Comparison of ENCODE assay signal across 8 cellular contexts in the genomic region with DNA sequence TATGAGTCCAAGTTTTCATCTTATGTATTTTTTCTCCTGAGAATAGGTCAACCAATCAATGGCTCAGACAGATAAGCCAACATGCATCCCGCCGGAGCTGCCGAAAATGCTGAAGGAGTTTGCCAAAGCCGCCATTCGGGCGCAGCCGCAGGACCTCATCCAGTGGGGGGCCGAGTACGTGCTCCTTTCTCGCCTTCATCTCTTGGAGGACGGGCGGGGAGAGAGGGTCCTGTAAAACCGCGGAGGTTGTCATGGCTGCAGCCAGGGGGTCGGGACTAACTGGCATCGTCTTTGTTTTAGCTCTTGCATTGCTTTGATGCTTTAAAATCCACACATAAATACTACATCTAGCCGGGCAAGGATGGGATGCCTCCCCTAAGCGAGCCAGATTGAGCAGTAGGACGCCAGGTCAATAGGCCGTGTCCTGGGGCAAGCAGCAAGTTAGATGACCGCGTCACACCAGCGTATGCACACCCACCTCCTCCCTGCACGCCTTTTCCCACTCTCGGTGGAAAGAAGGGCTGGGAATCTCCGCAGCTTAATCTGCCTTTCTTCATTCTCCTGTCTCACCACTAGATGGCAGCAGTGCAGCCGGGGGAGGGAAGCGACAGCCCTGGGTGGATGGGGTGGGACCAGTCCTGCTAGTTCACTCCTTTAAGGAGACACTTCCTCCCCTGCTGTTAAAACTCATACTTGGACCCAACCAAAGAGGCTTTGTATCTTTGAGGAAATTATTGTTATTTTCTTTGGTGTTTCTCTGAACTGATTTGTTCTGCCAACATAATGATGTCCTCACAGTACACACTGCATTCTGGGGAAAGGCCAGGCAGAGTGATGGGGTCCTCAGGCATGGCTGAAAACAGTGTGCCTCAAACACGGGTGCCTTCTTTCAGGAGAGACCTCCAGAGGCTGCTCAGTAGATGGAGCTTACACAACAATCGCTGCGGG. TPM values are rescaled to one million over a fixed set of nuclear protein-coding genes. Genes with fewer than 3 reads are reported as not detected.
DNase-seq lines count a peak whose midpoint lies in the region; ATAC-seq and TF ChIP-seq lines count a peak whose summit lies in the region.
"Not testable (repeated sequence)": the region's sequence is repeated elsewhere in the genome, so short reads cannot be mapped to it uniquely, and the experiment has no call there.

No MANE protein-coding gene starts in this region.

- H3T11ph ChIP-seq in H9 (ENCODE audit: low read length): not testable (repeated sequence)

- not testable (repeated sequence) for H3K9ac ChIP-seq in H9 (ENCODE audit: extremely low read depth, insufficient read length, low read length)

- H3K27me3 Mint-ChIP-seq in H9 (ENCODE audit: low read depth): peaks cover 31% of the 10 kb centered on the region
- not testable (repeated sequence) for H3K27me3 Mint-ChIP-seq in glutamatergic neuron (ENCODE audit: unreplicated experiment)
- H3K27me3 Mint-ChIP-seq in naive B cell: peaks cover 0 to 16% (median 7%) of the 10 kb centered on the region in 3 donors
- H3K27me3 Mint-ChIP-seq in stimulated activated naive CD8-positive, alpha-beta T cell treated with anti-CD3 and anti-CD28 coated beads, Interleukin-15, Interleukin-2, amounts not matched to agents 100 ng/mL and 50 ng/mL, for 24 hours: peaks cover 24% of the 10 kb centered on the region

- H3K4me3 Mint-ChIP-seq in H9 (peak overlapping the region; percentile 64 to 83), glutamatergic neuron (ENCODE audit: unreplicated experiment) (peak overlapping the region; percentile 78), naive B cell (peak overlapping the region in 7 of 8 donors; percentile 0 to 61 (median 47))
- H3K4me3 Mint-ChIP-seq in stimulated activated naive CD8-positive, alpha-beta T cell treated with anti-CD3 and anti-CD28 coated beads, Interleukin-15, Interleukin-2, amounts not matched to agents 100 ng/mL and 50 ng/mL, for 24 hours: peak overlapping the region; percentile 20

- DNase-seq in DMS 273 (lab: John Stamatoyannopoulos, UW; ENCODE audit: unreplicated experiment) (peak; percentile 66), H9 (peak; percentile 44), NCI-H146 treated with DMSO at 0.1 percent for 48 hours (lab: John Stamatoyannopoulos, UW; ENCODE audit: unreplicated experiment) (peak; percentile 69), T-helper 1 cell (peak in 3 of 5 donors; percentile 7 to 27 (median 10)), glutamatergic neuron (peak; percentile 54), naive B cell (peak; percentile 41)

- H3K27ac Mint-ChIP-seq in H9; glutamatergic neuron (ENCODE audit: unreplicated experiment); stimulated activated naive CD8-positive, alpha-beta T cell treated with anti-CD3 and anti-CD28 coated beads, Interleukin-15, Interleukin-2, amounts not matched to agents 100 ng/mL and 50 ng/mL, for 24 hours: not testable (repeated sequence)
- peak overlapping the region in 1 of 6 donors; percentile 62 for H3K27ac Mint-ChIP-seq in naive B cell

- H4K5ac ChIP-seq in H9 (ENCODE audit: insufficient read length, low read depth, low read length): not testable (repeated sequence)

- H3K79me1 ChIP-seq in H9 (ENCODE audit: insufficient read depth, low read depth, low read length, poor library complexity, severe bottlenecking): not testable (repeated sequence)

- H3K79me2 ChIP-seq in H9 (ENCODE audit: insufficient read depth, low read length): not testable (repeated sequence)

- not testable (repeated sequence) for H2AFZ ChIP-seq in H9 (ENCODE audit: low read length)

- H2BK12ac ChIP-seq in H9 (ENCODE audit: insufficient read length, low read depth, low read length): not testable (repeated sequence)

- not testable (repeated sequence) for H3K4me1 ChIP-seq in H9 (ENCODE audit: insufficient read depth, low read length)

- H2BK20ac ChIP-seq in H9 (ENCODE audit: low read depth, low read length, poor library complexity, severe bottlenecking): not testable (repeated sequence)

- H3K18ac ChIP-seq in H9 (ENCODE audit: insufficient read length, low read depth, low read length): not testable (repeated sequence)

- peak; percentile 82 for TF ChIP-seq CTCF in H9 (conservative IDR thresholded peaks at IDR 0.05)
- TF ChIP-seq CTCF in glutamatergic neuron (IDR thresholded peaks at IDR 0.05; ENCODE audit: partially characterized antibody, unreplicated experiment): peak; percentile 81

- not testable (repeated sequence) for H2BK120ac ChIP-seq in H9 (ENCODE audit: low read depth, low read length, poor library complexity, severe bottlenecking)

- H3K27me3 ChIP-seq in H9 (ENCODE audit: insufficient read depth, low read length): not testable (repeated sequence)

- not testable (repeated sequence) for H4K8ac ChIP-seq in H9 (replicated peaks; ENCODE audit: insufficient read length, low read depth, low read length)

- H3K14ac ChIP-seq in H9 (ENCODE audit: insufficient read depth, low read length): peak overlapping the region; percentile 82

- not testable (repeated sequence) for H3K4me1 Mint-ChIP-seq in H9; glutamatergic neuron (ENCODE audit: low read depth, unreplicated experiment); stimulated activated naive CD8-positive, alpha-beta T cell treated with anti-CD3 and anti-CD28 coated beads, Interleukin-15, Interleukin-2, amounts not matched to agents 100 ng/mL and 50 ng/mL, for 24 hours (ENCODE audit: low read depth)
- peaks cover 3 to 13% (median 7%) of the 10 kb centered on the region in 3 donors for H3K4me1 Mint-ChIP-seq in naive B cell

- H3K27ac ChIP-seq in H9 (ENCODE audit: insufficient read length, low read depth, low read length): not testable (repeated sequence)
- H3K27ac ChIP-seq in angular gyrus (ENCODE audit: low read depth, low read length): peak overlapping the region; percentile 62

- H3K36me3 Mint-ChIP-seq in H9 (ENCODE audit: insufficient read depth in 1 of 3, low read depth in 3 of 3); glutamatergic neuron (ENCODE audit: unreplicated experiment); naive B cell; stimulated activated naive CD8-positive, alpha-beta T cell treated with anti-CD3 and anti-CD28 coated beads, Interleukin-15, Interleukin-2, amounts not matched to agents 100 ng/mL and 50 ng/mL, for 24 hours (ENCODE audit: low read depth): not testable (repeated sequence)

- H3K23me2 ChIP-seq in H9 (ENCODE audit: insufficient read length, low read depth, low read length, poor library complexity, severe bottlenecking): not testable (repeated sequence)

- not testable (repeated sequence) for H2BK15ac ChIP-seq in H9 (ENCODE audit: low read depth, low read length)

- H4K20me1 ChIP-seq in H9 (ENCODE audit: control insufficient read depth, insufficient read depth, insufficient read length): not testable (repeated sequence)

- not testable (repeated sequence) for H3K56ac ChIP-seq in H9 (ENCODE audit: insufficient read length, low read depth, low read length)

- WGBS in H9 (ENCODE audit: extremely low coverage, insufficient read length, low lambda C conversion rate): no CpG with 5 or more reads among the region's 31 CpGs

- not testable (repeated sequence) for H2BK5ac ChIP-seq in H9 (ENCODE audit: insufficient read length, low read length)

- peak overlapping the region; percentile 99 for H3K4me2 ChIP-seq in H9 (ENCODE audit: insufficient read depth, insufficient read length, low read length)

- H3K9me3 Mint-ChIP-seq in H9; glutamatergic neuron (ENCODE audit: unreplicated experiment); naive B cell; stimulated activated naive CD8-positive, alpha-beta T cell treated with anti-CD3 and anti-CD28 coated beads, Interleukin-15, Interleukin-2, amounts not matched to agents 100 ng/mL and 50 ng/mL, for 24 hours: not testable (repeated sequence)

- peak; percentile 58 to 64 for ATAC-seq in naive B cell (ENCODE audit: low read depth in 2 of 2)

- H3K23ac ChIP-seq in H9 (ENCODE audit: insufficient read length, low read depth, low read length): not testable (repeated sequence)

- H4K91ac ChIP-seq in H9 (ENCODE audit: insufficient read length, low read depth, low read length): not testable (repeated sequence)

- not testable (repeated sequence) for H2AK5ac ChIP-seq in H9 (ENCODE audit: insufficient read length, low read length)

- not testable (repeated sequence) for H3K4ac ChIP-seq in H9 (ENCODE audit: low read depth, low read length)

- not testable (repeated sequence) for H3K9me3 ChIP-seq in H9 (ENCODE audit: control insufficient read depth, low read depth, low read length)

RNA-seq across cellular contexts. Expression of a gene that starts 3.3 kb away (rescaled TPM):
- total RNA-seq in H9 (2021): not detected in 2 replicates
- not detected for total RNA-seq in glutamatergic neuron (ENCODE audit: unreplicated experiment)
- polyA plus RNA-seq in naive B cell (ENCODE audit: low read depth in 6 of 6): under 1 TPM in 1 of 6 donors, not detected in 5; 0.19 TPM

Comparison
In these comparisons a context has a peak if more than half of its experiments do, and no peak if none do; other contexts are left out.
1. DNase-seq: peak in every context shown above with its lines; median percentile 69 in NCI-H146 treated with DMSO at 0.1 percent for 48 hours; 66 in DMS 273; 54 in glutamatergic neuron; 44 in H9; 41 in naive B cell; 10 in T-helper 1 cell.
2. H3K4me3 Mint-ChIP-seq: peak in every context shown above with its lines; median percentile 78 in glutamatergic neuron; 74 in H9; 47 in naive B cell; 20 in stimulated activated naive CD8-positive, alpha-beta T cell treated with anti-CD3 and anti-CD28 coated beads, Interleukin-15, Interleukin-2, amounts not matched to agents 100 ng/mL and 50 ng/mL, for 24 hours.